Comparison of ENCODE assay signal across 1 cellular context in genomic region chr17:74362811-74363498, GRCh38.
TF ChIP-seq lines count a peak whose summit lies in the region.

No MANE protein-coding gene starts in this region.

TF ChIP-seq in H1, 55 proteins besides CTCF, POLR2A, EP300 and RAD21 (continued from another document):
- TF ChIP-seq CHD2 (IDR thresholded peaks at IDR 0.05; ENCODE audit: low read length) = no peak
- TF ChIP-seq ATF3 (IDR thresholded peaks at IDR 0.05; ENCODE audit: insufficient read depth, low read depth, low read length) = no peak
- no peak for TF ChIP-seq TBP (IDR thresholded peaks at IDR 0.05; ENCODE audit: low read depth, low read length)
- no peak for TF ChIP-seq ATF2 (IDR thresholded peaks at IDR 0.05; ENCODE audit: low read length)
- no peak for TF ChIP-seq RBBP5 (IDR thresholded peaks at IDR 0.05; ENCODE audit: borderline replicate concordance, low read depth, low read length)
TF ChIP-seq in H1: peak in this region for 0.
